Comparison of ENCODE assay signal across 6 cellular contexts in genomic region chr15:40333922-40334492, GRCh38. TPM values are rescaled to one million over a fixed set of nuclear protein-coding genes. Genes with fewer than 3 reads are reported as not detected.
DNase-seq lines count a peak whose midpoint lies in the region; TF ChIP-seq lines count a peak whose summit lies in the region.

No MANE protein-coding gene starts in this region.

- H2AFZ ChIP-seq in parathyroid adenoma, result no peak overlapping the region

- peak overlapping the region; percentile 83 for H3K27ac Mint-ChIP-seq in activated T-cell treated with anti-CD3 and anti-CD28 coated beads, Interleukin-2, amount 50 U/mL, for 24 hours

- H3K36me3 ChIP-seq in parathyroid adenoma (ENCODE audit: control insufficient read depth, insufficient read depth, low read length), result no peaks in the 10 kb centered on the region

- H3K9me3 Mint-ChIP-seq in activated T-cell treated with anti-CD3 and anti-CD28 coated beads, Interleukin-2, amount 50 U/mL, for 24 hours, result no peaks in the 10 kb centered on the region

- TF ChIP-seq CTCF in parathyroid adenoma (IDR thresholded peaks at IDR 0.05), result no peak

- DNase-seq in activated T-cell treated with anti-CD3 and anti-CD28 coated beads, Interleukin-2, amount 50 U/mL, for 24 hours, result peak; percentile 45
- no peak for DNase-seq in activated T-cell treated with anti-CD3 and anti-CD28 coated beads for 4 hours
- DNase-seq in dermis blood vessel endothelial cell, result peak; percentile 93
- DNase-seq in NCI-H2227 (lab: John Stamatoyannopoulos, UW; ENCODE audit: unreplicated experiment), result no peak
- DNase-seq in EL, result no peak

- H3K27me3 Mint-ChIP-seq in activated T-cell treated with anti-CD3 and anti-CD28 coated beads, Interleukin-2, amount 50 U/mL, for 24 hours, result no peaks in the 10 kb centered on the region

- H3K4me3 ChIP-seq in parathyroid adenoma (ENCODE audit: low read depth, low read length), result no peak overlapping the region

- no peak overlapping the region for H3K9ac ChIP-seq in parathyroid adenoma

- no peak overlapping the region for H3K4me3 Mint-ChIP-seq in activated T-cell treated with anti-CD3 and anti-CD28 coated beads, Interleukin-2, amount 50 U/mL, for 24 hours

- H3K4me1 ChIP-seq in parathyroid adenoma, result peaks cover 8% of the 10 kb centered on the region

- peak overlapping the region; percentile 68 for H3K27ac ChIP-seq in parathyroid adenoma

- H3K27me3 ChIP-seq in parathyroid adenoma (ENCODE audit: control insufficient read depth, insufficient read depth, low read length), result no peaks in the 10 kb centered on the region

- H3K4me2 ChIP-seq in parathyroid adenoma (ENCODE audit: low read length), result no peak overlapping the region

- H3K79me2 ChIP-seq in parathyroid adenoma, result peaks cover 7% of the 10 kb centered on the region

- H3K4me1 Mint-ChIP-seq in activated T-cell treated with anti-CD3 and anti-CD28 coated beads, Interleukin-2, amount 50 U/mL, for 24 hours (ENCODE audit: low read depth), result peaks cover 20% of the 10 kb centered on the region

- no peaks in the 10 kb centered on the region for H3K36me3 Mint-ChIP-seq in activated T-cell treated with anti-CD3 and anti-CD28 coated beads, Interleukin-2, amount 50 U/mL, for 24 hours (ENCODE audit: low read depth)

- no peaks in the 10 kb centered on the region for H3K9me3 ChIP-seq in parathyroid adenoma (ENCODE audit: control insufficient read depth, low read length)

RNA-seq across cellular contexts. Expression of gene CCDC9B, which starts 6.7 kb away (rescaled TPM):
- total RNA-seq in dermis blood vessel endothelial cell, result 10.0 and 21.9 TPM in 2 replicates

RNA-seq across cellular contexts. Expression of gene INAFM2, which starts 10.5 kb away (rescaled TPM):
- 14.9 and 20.3 TPM in 2 replicates for total RNA-seq in dermis blood vessel endothelial cell

RNA-seq across cellular contexts. Expression of gene PHGR1, which starts 16.8 kb away (rescaled TPM):
- total RNA-seq in dermis blood vessel endothelial cell, result not detected in 2 replicates

RNA-seq across cellular contexts. Expression of gene DISP2, which starts 24.0 kb away (rescaled TPM):
- 0.09 and 0.17 TPM in 2 replicates for total RNA-seq in dermis blood vessel endothelial cell

RNA-seq across cellular contexts. Expression of gene PLCB2, which starts 26.3 kb away (rescaled TPM):
- total RNA-seq in dermis blood vessel endothelial cell, result under 0.01 and 0.05 TPM in 2 replicates

Comparison
In these comparisons a context has a peak if more than half of its experiments do, and no peak if none do; other contexts are left out.
1. DNase-seq: peak in activated T-cell treated with anti-CD3 and anti-CD28 coated beads, Interleukin-2, amount 50 U/mL, for 24 hours (single experiment) and dermis blood vessel endothelial cell (single experiment); none in activated T-cell treated with anti-CD3 and anti-CD28 coated beads for 4 hours (single experiment), NCI-H2227 (single experiment) and EL (single experiment).